8 cellular contexts compared by ENCODE assay signal in genomic region chr4:26083987-26084386, GRCh38.
DNase-seq lines count a peak whose midpoint lies in the region; ATAC-seq and FAIRE-seq lines count a peak whose summit lies in the region.

No MANE protein-coding gene starts in this region.

- H3K36me3 Mint-ChIP-seq in activated T-cell treated with anti-CD3 and anti-CD28 coated beads, Interleukin-2, amount 50 U/mL, for 72 hours (ENCODE audit: insufficient read depth in 2 of 2): no peaks in the 10 kb centered on the region

- peaks cover 1 to 3% of the 10 kb centered on the region in 2 donors for H3K9me3 Mint-ChIP-seq in activated T-cell treated with anti-CD3 and anti-CD28 coated beads, Interleukin-2, amount 50 U/mL, for 72 hours

- H3K4me1 Mint-ChIP-seq in activated T-cell treated with anti-CD3 and anti-CD28 coated beads, Interleukin-2, amount 50 U/mL, for 72 hours (ENCODE audit: low read depth): peaks cover 80% of the 10 kb centered on the region

- ATAC-seq in GM19023 (IDR thresholded peaks at IDR 0.05; ENCODE audit: unreplicated experiment) (peak; percentile 51), HG03159 (IDR thresholded peaks at IDR 0.05; ENCODE audit: unreplicated experiment) (peak; percentile 45)
- ATAC-seq in activated T-cell treated with anti-CD3 and anti-CD28 coated beads, Interleukin-2, amount 50 U/mL, for 72 hours (replicated peaks in 1 of 2): peak; percentile 12 to 28

- FAIRE-seq in GM19239 (lab: Jason Lieb, UNC): no peak

- peak overlapping the region; percentile 21 for H3K27ac Mint-ChIP-seq in activated T-cell treated with anti-CD3 and anti-CD28 coated beads, Interleukin-2, amount 50 U/mL, for 72 hours

- peaks cover 15% of the 10 kb centered on the region for H3K27me3 Mint-ChIP-seq in activated T-cell treated with anti-CD3 and anti-CD28 coated beads, Interleukin-2, amount 50 U/mL, for 72 hours (ENCODE audit: low read depth)

- DNase-seq in AG20443 (ENCODE audit: low spot score) (peak; percentile 80), retina (peak; percentile 33), OCI-M1 (lab: John Stamatoyannopoulos, UW) (no peak), putamen (ENCODE audit: low spot score) (no peak), GM19239 (ENCODE audit: insufficient read length, low spot score) (no peak)
- no peak for DNase-seq in activated T-cell treated with anti-CD3 and anti-CD28 coated beads, Interleukin-2, amount 50 U/mL, for 72 hours

- H3K4me3 Mint-ChIP-seq in activated T-cell treated with anti-CD3 and anti-CD28 coated beads, Interleukin-2, amount 50 U/mL, for 72 hours: peak overlapping the region; percentile 0 to 44

Comparison
In these comparisons a context has a peak if more than half of its experiments do, and no peak if none do; other contexts are left out.
1. DNase-seq: peak in AG20443 (single experiment) and retina (single experiment); none in activated T-cell treated with anti-CD3 and anti-CD28 coated beads, Interleukin-2, amount 50 U/mL, for 72 hours (0 of 2), OCI-M1 (single experiment), putamen (single experiment) and GM19239 (single experiment).
2. Peak in every context shown above with its lines, with median percentiles within 50 percentile points of each other: ATAC-seq.